In the genomic region with DNA sequence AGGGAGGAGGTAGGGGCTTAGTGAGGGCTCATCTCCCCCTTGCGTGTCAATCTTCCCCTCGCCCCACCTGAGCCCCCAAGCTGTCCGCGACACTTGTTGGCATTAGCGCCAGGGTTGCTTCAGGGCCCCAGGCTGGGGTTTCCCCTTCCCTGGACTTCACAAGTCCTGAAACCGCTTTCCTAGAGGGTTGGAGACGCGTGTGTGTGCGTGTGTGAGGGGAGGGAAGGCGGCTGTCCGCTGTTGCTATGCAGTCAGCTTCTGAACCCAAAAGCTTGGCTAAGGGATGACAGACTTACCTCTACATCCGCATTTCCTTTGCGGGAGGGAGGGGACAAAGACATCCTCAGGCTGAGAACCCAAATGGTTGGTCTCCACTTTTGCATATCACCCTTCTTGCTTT, we compare ENCODE assay signal across 9 cellular contexts. TPM values are rescaled to one million over a fixed set of nuclear protein-coding genes. Genes with fewer than 3 reads are reported as not detected.
DNase-seq lines count a peak whose midpoint lies in the region; ATAC-seq, FAIRE-seq and TF ChIP-seq lines count a peak whose summit lies in the region.
"Had no signal": no experiment of that assay in that cellular context is flagged by ENCODE, and none has a peak within 500 bp of the region (broad histone marks: within the 10 kb centered on the region; RNA-seq: fewer than 3 reads in every experiment).

No MANE protein-coding gene starts in this region.

- H3K4me1 ChIP-seq in liver (ENCODE audit: control insufficient read depth in 4 of 4, insufficient read depth in 4 of 4, low read length in 3 of 4) (peaks cover 0 to 2% (median 0%) of the 10 kb centered on the region in 4 donors), HepG2 (ENCODE audit: insufficient read depth, low read length) (no peaks in the 10 kb centered on the region), keratinocyte (ENCODE audit: control insufficient read depth, extremely low read depth, insufficient read depth, low read length) (peaks cover 47% of the 10 kb centered on the region), upper lobe of left lung (peaks cover 10 to 20% (median 15%) of the 10 kb centered on the region in 4 donors)

- TF ChIP-seq POLR2A in HepG2 (IDR thresholded peaks at IDR 0.05; ENCODE audit: insufficient read depth in 1 of 2, low read depth in 2 of 2, low read length in 2 of 2) (no peak), upper lobe of left lung (IDR thresholded peaks at IDR 0.05) (no peak)

- H3K9me3 ChIP-seq in liver (ENCODE audit: control insufficient read depth in 4 of 4, low read length in 3 of 4) (no peaks in the 10 kb centered on the region), HepG2 (ENCODE audit: low read length) (no peaks in the 10 kb centered on the region), keratinocyte (ENCODE audit: control insufficient read depth, low read depth, low read length) (no peaks in the 10 kb centered on the region), upper lobe of left lung (no peaks in the 10 kb centered on the region)

- no peak overlapping the region for H3K9ac ChIP-seq in liver (ENCODE audit: low read depth in 1 of 2, low read length in 2 of 2)
- no peak overlapping the region for H3K9ac ChIP-seq in HepG2 (ENCODE audit: insufficient read depth, low read depth, low read length)
- H3K9ac ChIP-seq in keratinocyte (ENCODE audit: control insufficient read depth, extremely low read depth, insufficient read depth, low read length): no peak overlapping the region

- no peak overlapping the region for H3K27ac Mint-ChIP-seq in activated CD4-positive, alpha-beta memory T cell treated with anti-CD3 and anti-CD28 coated beads for 36 hours

- TF ChIP-seq EP300 in HepG2 (IDR thresholded peaks at IDR 0.05; ENCODE audit: low read depth in 2 of 2, low read length in 2 of 2): no peak
- no peak for TF ChIP-seq EP300 in HepG2 (CRISPR knock-in tag; IDR thresholded peaks at IDR 0.05; ENCODE audit: borderline replicate concordance)
- TF ChIP-seq EP300 in upper lobe of left lung (IDR thresholded peaks at IDR 0.05): no peak

- intact Hi-C loops in HepG2 (cut with micrococcal nuclease; ENCODE audit: unreplicated experiment): no loop called here
- intact Hi-C loops in activated CD4-positive, alpha-beta memory T cell treated with anti-CD3 and anti-CD28 coated beads for 36 hours (cut with micrococcal nuclease): loop anchor here (5.0 to 10.0 kb wide), 3 partner anchors 53 to 284 kb away; a partner anchor contains a TSS

- no peak for FAIRE-seq in HepG2 (lab: Jason Lieb, UNC)
- FAIRE-seq in keratinocyte (lab: Jason Lieb, UNC): peak; percentile 13
- no peak for FAIRE-seq in GM19239 (lab: Jason Lieb, UNC)

- H3K4me2 ChIP-seq in HepG2 (ENCODE audit: low read depth, low read length): no peak overlapping the region
- H3K4me2 ChIP-seq in keratinocyte (ENCODE audit: control insufficient read depth, extremely low read depth, insufficient read depth, low read depth, low read length): peak overlapping the region; percentile 79

- H3K27ac ChIP-seq in liver (ENCODE audit: low read depth in 1 of 2, low read length in 2 of 2) (no peak overlapping the region), HepG2 (ENCODE audit: extremely low read length, insufficient read depth, low read length) (no peak overlapping the region), keratinocyte (ENCODE audit: control insufficient read depth, insufficient read depth, low read length) (no peak overlapping the region), upper lobe of left lung (no peak overlapping the region)

- H3K27me3 ChIP-seq in liver (ENCODE audit: control insufficient read depth in 4 of 4, insufficient read depth in 4 of 4, low read length in 3 of 4) (peaks cover 0 to 8% (median 0%) of the 10 kb centered on the region in 4 donors), HepG2 (ENCODE audit: control insufficient read depth in 1 of 2, insufficient read depth in 2 of 2, low read length in 2 of 2) (peaks cover 0 to 26% of the 10 kb centered on the region in 2 experiments; a peak in 3 of 5 replicates), keratinocyte (ENCODE audit: control insufficient read depth, extremely low read depth, insufficient read depth, low read length) (no peaks in the 10 kb centered on the region), upper lobe of left lung (peaks cover 0 to 9% (median 2%) of the 10 kb centered on the region in 4 donors)

- H4K20me1 ChIP-seq in HepG2 (ENCODE audit: insufficient read depth, low read length) (0 out of 2 replicates have a peak, but pooled peaks cover 3% of the 10 kb centered on the region), keratinocyte (ENCODE audit: control insufficient read depth, extremely low read depth, insufficient read depth, low read length) (no peaks in the 10 kb centered on the region)

- no peak overlapping the region for H2AFZ ChIP-seq in HepG2 (ENCODE audit: low read length)
- H2AFZ ChIP-seq in keratinocyte (ENCODE audit: control insufficient read depth, low read length): no peak overlapping the region

- H3K4me3 ChIP-seq in liver (ENCODE audit: low read depth in 1 of 3, low read length in 3 of 3) (peak overlapping the region in 1 of 3 donors; percentile 68), HepG2 (replicated peaks in 1 of 3; ENCODE audit: insufficient read depth in 1 of 3, low read depth in 2 of 3, low read length in 3 of 3) (peak overlapping the region in 1 of 3 experiments; percentile 33; a peak in 1 of 6 replicates), keratinocyte (ENCODE audit: control insufficient read depth in 2 of 3, extremely low read depth in 1 of 3, insufficient read depth in 2 of 3, low read depth in 1 of 3, low read length in 3 of 3) (peak overlapping the region; percentile 26 to 48 (median 46)), upper lobe of left lung (peak overlapping the region in 3 of 4 donors; percentile 64 to 75 (median 68))

- no peaks in the 10 kb centered on the region for H3K36me3 Mint-ChIP-seq in activated CD4-positive, alpha-beta memory T cell treated with anti-CD3 and anti-CD28 coated beads for 36 hours
- H3K36me3 Mint-ChIP-seq: activated naive CD4-positive, alpha-beta T cell treated with anti-CD3 and anti-CD28 coated beads, Interleukin-2, amount 50 U/mL, for 72 hours had no signal

- H3K9me1 ChIP-seq in keratinocyte (ENCODE audit: control insufficient read depth, extremely low read depth, insufficient read depth, low read length): peaks cover 6% of the 10 kb centered on the region

- WGBS in liver: 23% methylated on average over 13 of the region's 13 CpGs
- WGBS in HepG2 (ENCODE audit: low lambda C conversion rate): 40% methylated on average over 10 of the region's 13 CpGs
- WGBS in upper lobe of left lung, 2 donors: 17 to 22% methylated on average over 7 to 13 of the region's 13 CpGs

- H3K9me3 Mint-ChIP-seq in activated CD4-positive, alpha-beta memory T cell treated with anti-CD3 and anti-CD28 coated beads for 36 hours: no peaks in the 10 kb centered on the region
- H3K9me3 Mint-ChIP-seq: activated naive CD4-positive, alpha-beta T cell treated with anti-CD3 and anti-CD28 coated beads, Interleukin-2, amount 50 U/mL, for 72 hours had no signal

- CTCF ChIA-PET in HepG2 (lab: Yijun Ruan, JAX; ENCODE audit: low intra/inter-chr PET ratio, low total read pairs): no interaction called here
- CTCF ChIA-PET in activated CD4-positive, alpha-beta memory T cell treated with anti-CD3 and anti-CD28 coated beads for 36 hours (lab: Charles Lee): interaction anchor here (1.1 kb wide), 1 partner anchor 18 kb away, joined by 4 read pairs; no protein-coding TSS in a partner anchor

- dilution Hi-C loops in keratinocyte (cut with MboI; ENCODE audit: extremely low pct_ligation_motif_present, low sequenced_read_pairs): loop anchor here (25.0 kb wide), 1 partner anchor 88 kb away; a partner anchor contains a TSS

- in situ Hi-C loops in HepG2 (cut with HindIII; ENCODE audit: extremely low pct_ligation_motif_present, low pct_unique_long_range_greater_than_20kb): no loop called here

- TF ChIP-seq CTCF in liver (IDR thresholded peaks at IDR 0.05; ENCODE audit: low read depth, low read length, missing input control) (no peak), HepG2 (CRISPR knock-in tag; IDR thresholded peaks at IDR 0.05) (no peak), keratinocyte (optimal IDR thresholded peaks at IDR 0.05 in 1 of 3, IDR thresholded peaks at IDR 0.05 in 1 of 3, conservative IDR thresholded peaks at IDR 0.05 in 1 of 3; ENCODE audit: extremely low read depth in 1 of 3, insufficient read depth in 2 of 3, low read length in 3 of 3) (no peak), upper lobe of left lung (IDR thresholded peaks at IDR 0.05) (no peak)

- DNase-seq in HepG2 (ENCODE audit: low spot score) (no peak), keratinocyte (ENCODE audit: low read depth, low spot score) (no peak), upper lobe of left lung (no peak), GOT3 (lab: John Stamatoyannopoulos, UW) (no peak), GM19239 (ENCODE audit: insufficient read length, low spot score) (no peak), HUDEP-2 (lab: John Stamatoyannopoulos, UW; ENCODE audit: unreplicated experiment in 76 of 76) (no peak)
- peak; percentile 42 for DNase-seq in activated CD4-positive, alpha-beta memory T cell treated with anti-CD3 and anti-CD28 coated beads for 36 hours

- TF ChIP-seq RAD21 in liver (IDR thresholded peaks at IDR 0.05) (no peak), HepG2 (CRISPR knock-in tag; IDR thresholded peaks at IDR 0.05) (no peak)

- peak overlapping the region; percentile 73 for H3K4me3 Mint-ChIP-seq in activated CD4-positive, alpha-beta memory T cell treated with anti-CD3 and anti-CD28 coated beads for 36 hours

- ATAC-seq in HepG2 (no peak), upper lobe of left lung (ENCODE audit: low FRiP score in 2 of 2) (no peak)

- BruUV-seq in HepG2 (replicated peaks; lab: Mats Ljungman, UMichigan): no TSS peak

- no peaks in the 10 kb centered on the region for H3K79me2 ChIP-seq in HepG2 (ENCODE audit: insufficient read depth, low read length)
- H3K79me2 ChIP-seq in keratinocyte (ENCODE audit: control insufficient read depth, insufficient read depth, low read length): no peaks in the 10 kb centered on the region

- POLR2A ChIA-PET in HepG2 (lab: Yijun Ruan, JAX): no interaction called here
- POLR2A ChIA-PET in activated CD4-positive, alpha-beta memory T cell treated with anti-CD3 and anti-CD28 coated beads for 36 hours (lab: Charles Lee): no interaction called here

- no peaks in the 10 kb centered on the region for H3K27me3 Mint-ChIP-seq in activated CD4-positive, alpha-beta memory T cell treated with anti-CD3 and anti-CD28 coated beads for 36 hours

- H3K4me1 Mint-ChIP-seq in activated CD4-positive, alpha-beta memory T cell treated with anti-CD3 and anti-CD28 coated beads for 36 hours (ENCODE audit: low read depth): peaks cover 38% of the 10 kb centered on the region

- H3K36me3 ChIP-seq in liver (ENCODE audit: control insufficient read depth in 4 of 4, insufficient read depth in 3 of 4, low read depth in 1 of 4, low read length in 3 of 4) (no peaks in the 10 kb centered on the region), HepG2 (replicated peaks in 1 of 2; ENCODE audit: control insufficient read depth in 1 of 2, insufficient read depth in 2 of 2, low read length in 2 of 2) (no peaks in the 10 kb centered on the region), keratinocyte (ENCODE audit: control insufficient read depth in 2 of 2, extremely low read depth in 1 of 2, insufficient read depth in 2 of 2, low read length in 2 of 2) (no peaks in the 10 kb centered on the region), upper lobe of left lung (no peaks in the 10 kb centered on the region)

RNA-seq across cellular contexts. Expression of a gene that starts 0.8 kb away (rescaled TPM):
- under 1 TPM; 0.05 to 0.59 TPM for total RNA-seq in liver
- under 1 TPM; 0.22 to 0.63 TPM for polyA plus RNA-seq in liver
- total RNA-seq in HepG2 (2016; rRNA removed; fragmentation: Illumina TruSeq; extraction: Trizol): not detected in 2 replicates
- not detected in 2 replicates for total RNA-seq in HepG2 (2016; cell fraction: cytosol; rRNA removed; fragmentation: Illumina TruSeq; extraction: Trizol; ENCODE audit: low read depth)
- total RNA-seq in HepG2 (2016; cell fraction: insoluble cytoplasmic fraction; rRNA removed; fragmentation: Illumina TruSeq; extraction: Trizol): not detected in 2 replicates
- not detected in 2 replicates for total RNA-seq in HepG2 (2016; cell fraction: membrane; rRNA removed; fragmentation: Illumina TruSeq; extraction: Trizol)
- total RNA-seq in HepG2 (2016; cell fraction: nucleus; rRNA removed; fragmentation: Illumina TruSeq; extraction: Trizol): not detected in 2 replicates
- not detected in 2 replicates for polyA plus RNA-seq in HepG2 (2011; rRNA removed)
- 0.01 TPM in 2 replicates for polyA plus RNA-seq in HepG2 (2011; cell fraction: cytosol; rRNA removed)
- 0.05 and 0.07 TPM in 2 replicates for polyA plus RNA-seq in HepG2 (2011; cell fraction: nucleus; rRNA removed)
- polyA plus RNA-seq in HepG2 (2012): 0.11 TPM in 1 of 2 replicates, not detected in the other
- not detected in 2 replicates for polyA plus RNA-seq in HepG2 (2016; cell fraction: cytosol; fragmentation: Illumina TruSeq; extraction: Trizol; ENCODE audit: low read depth)
- polyA plus RNA-seq in HepG2 (2016; cell fraction: insoluble cytoplasmic fraction; fragmentation: Illumina TruSeq; extraction: Trizol; ENCODE audit: low read depth): not detected in 2 replicates
- not detected in 2 replicates for polyA plus RNA-seq in HepG2 (2016; cell fraction: membrane; fragmentation: Illumina TruSeq; extraction: Trizol; ENCODE audit: low read depth)
- polyA plus RNA-seq in HepG2 (2016; cell fraction: nucleus; fragmentation: Illumina TruSeq; extraction: Trizol; ENCODE audit: insufficient read depth, low read depth): not detected in 2 replicates
- not detected in 2 replicates for polyA minus RNA-seq in HepG2 (2011; rRNA and poly(A)+ RNA removed; ENCODE audit: low replicate concordance)
- polyA minus RNA-seq in HepG2 (2011; cell fraction: cytosol; rRNA and poly(A)+ RNA removed): not detected in 2 replicates
- polyA minus RNA-seq in HepG2 (2011; cell fraction: nucleus; rRNA and poly(A)+ RNA removed): not detected in 2 replicates
- total RNA-seq in activated CD4-positive, alpha-beta memory T cell treated with anti-CD3 and anti-CD28 coated beads for 36 hours: under 1 TPM; 0.86 to 0.87 TPM
- 3.6 to 6.8 TPM (median 4.9 TPM) in 3 replicates for polyA plus RNA-seq in keratinocyte
- 0.94 TPM for polyA plus RNA-seq in keratinocyte (2011; ENCODE audit: low read depth)
- 5.6 and 6.1 TPM in 2 replicates for polyA plus RNA-seq in keratinocyte (2011; cell fraction: cytosol; rRNA removed)
- 8.6 and 9.1 TPM in 2 replicates for polyA plus RNA-seq in keratinocyte (2011; cell fraction: nucleus; rRNA removed)
- polyA plus RNA-seq in keratinocyte (2012; ENCODE audit: low replicate concordance): 3.3 and 4.7 TPM in 2 replicates
- 8.8 to 18.1 TPM (median 16.5 TPM) in 3 replicates for polyA minus RNA-seq in keratinocyte
- 3.8 TPM for polyA minus RNA-seq in keratinocyte (2011; cell fraction: cytosol; rRNA and poly(A)+ RNA removed)
- 1.4 and 2.2 TPM in 2 replicates for polyA minus RNA-seq in keratinocyte (2011; cell fraction: nucleus; rRNA and poly(A)+ RNA removed)
- total RNA-seq in upper lobe of left lung: 1 to 10 TPM; 1.0 to 2.6 (median 1.1) TPM
